ENCODE assay signal across 8 cellular contexts in genomic region chr12:15700595-15700994, GRCh38.
DNase-seq lines count a peak whose midpoint lies in the region; ATAC-seq and TF ChIP-seq lines count a peak whose summit lies in the region.

No MANE protein-coding gene starts in this region.

- ATAC-seq in GM19438 (IDR thresholded peaks at IDR 0.05; ENCODE audit: low read depth, unreplicated experiment) = peak; percentile 72
- ATAC-seq in lung (ENCODE audit: insufficient read depth, low FRiP score) = peak; percentile 49

- DNase-seq in AG10803 (ENCODE audit: low read depth) (peak; percentile 91), KBM-7 (peak; percentile 85), astrocyte of the spinal cord (ENCODE audit: low read depth, low spot score) (peak; percentile 96), lung (ENCODE audit: low spot score) (no peak), G401 (ENCODE audit: low spot score) (no peak), retina (no peak)
- DNase-seq in effector CD8-positive, alpha-beta T cell (lab: John Stamatoyannopoulos, UW) = no peak

- peak overlapping the region in 1 of 2 donors; percentile 53 for H3K27ac ChIP-seq in lung (ENCODE audit: low read depth in 1 of 2, low read length in 1 of 2)

- no peak overlapping the region for H3K4me3 ChIP-seq in AG10803 (ENCODE audit: low read length)
- no peak overlapping the region for H3K4me3 ChIP-seq in astrocyte of the spinal cord (ENCODE audit: low read depth, low read length)
- H3K4me3 ChIP-seq in lung = no peak overlapping the region

- in situ Hi-C loops in KBM-7 (cut with MboI; ENCODE audit: low pct_unique_long_range_greater_than_20kb, low sequenced_read_pairs) = no loop called here
- in situ Hi-C loops in astrocyte of the spinal cord (cut with HindIII; ENCODE audit: low sequenced_read_pairs) = no loop called here
- in situ Hi-C loops in G401 (cut with HindIII; ENCODE audit: low sequenced_read_pairs) = no loop called here

- H3K27me3 ChIP-seq in lung (ENCODE audit: control insufficient read depth, insufficient read depth) = no peaks in the 10 kb centered on the region

- H3K9me3 ChIP-seq in lung (ENCODE audit: control insufficient read depth in 2 of 2, insufficient read depth in 1 of 2, low read length in 1 of 2) = no peaks in the 10 kb centered on the region

- H3K4me1 ChIP-seq in lung (ENCODE audit: control insufficient read depth in 2 of 2, insufficient read depth in 2 of 2, low read length in 2 of 2) = peaks cover 0 to 4% of the 10 kb centered on the region in 2 donors

- TF ChIP-seq CTCF in AG10803 (conservative IDR thresholded peaks at IDR 0.05; ENCODE audit: low read length) = no peak
- no peak for TF ChIP-seq CTCF in astrocyte of the spinal cord (IDR thresholded peaks at IDR 0.05; ENCODE audit: low read depth, low read length)
- TF ChIP-seq CTCF in lung (IDR thresholded peaks at IDR 0.05; ENCODE audit: control extremely low read depth, extremely low read depth) = no peak

- no peaks in the 10 kb centered on the region for H3K36me3 ChIP-seq in lung (ENCODE audit: control insufficient read depth in 2 of 2, insufficient read depth in 2 of 2, low read length in 2 of 2)

- WGBS in lung, 2 donors = 43 to 44% methylated on average over 1 of the region's 1 CpG

Comparison
In these comparisons a context has a peak if more than half of its experiments do, and no peak if none do; other contexts are left out.
1. DNase-seq: peak in AG10803 (single experiment), KBM-7 (single experiment) and astrocyte of the spinal cord (single experiment); none in lung (single experiment), effector CD8-positive, alpha-beta T cell (single experiment), G401 (single experiment) and retina (single experiment).